ENCODE assay signal across 8 cellular contexts in the genomic region with DNA sequence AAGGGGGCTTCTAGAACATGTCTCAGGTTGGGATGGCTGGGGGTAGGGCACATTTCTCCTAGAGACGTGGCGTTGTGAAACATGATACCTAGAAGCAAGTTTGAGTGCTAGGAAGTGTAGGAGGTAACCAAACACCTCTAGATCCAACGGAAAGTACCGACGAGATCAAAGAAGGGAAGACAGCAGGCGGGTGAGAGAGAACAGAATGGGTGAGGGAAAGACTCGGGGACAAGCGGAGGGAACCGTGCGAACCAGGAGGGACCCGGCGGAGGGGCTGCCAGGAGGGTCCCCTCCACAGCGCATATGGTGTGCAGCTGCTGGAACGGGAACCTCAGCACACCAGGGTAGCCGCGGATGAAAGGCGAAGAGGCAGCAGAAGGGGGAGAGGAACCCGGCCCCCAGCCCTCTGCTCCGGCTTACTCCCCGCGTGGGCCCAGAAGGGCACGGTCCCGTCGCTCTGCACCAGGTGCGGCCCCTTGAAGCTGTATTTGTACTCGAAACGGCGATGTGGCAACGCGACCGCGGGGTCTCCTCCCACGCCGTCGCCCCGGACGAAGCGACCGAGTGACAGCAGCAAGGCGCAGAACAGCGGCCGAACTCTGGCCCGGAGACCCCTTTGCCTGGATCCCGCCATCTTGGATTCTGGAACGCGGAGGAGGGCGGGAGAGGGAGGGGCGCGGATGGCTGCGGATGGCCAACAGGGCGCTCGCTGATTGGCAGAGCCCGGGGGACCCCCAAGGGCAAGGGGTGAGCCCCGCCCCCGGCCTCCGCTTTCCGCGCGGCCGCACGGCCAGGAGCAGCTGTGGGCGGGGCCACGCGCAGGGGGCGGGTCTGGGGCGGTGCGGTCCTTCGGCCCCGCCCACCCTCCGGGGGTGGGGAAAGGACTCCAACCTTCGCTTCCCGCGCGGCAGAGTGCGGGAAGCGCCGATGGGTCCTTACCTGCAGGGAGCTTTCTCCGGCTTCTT.
DNase-seq lines count a peak whose midpoint lies in the region; ATAC-seq and TF ChIP-seq lines count a peak whose summit lies in the region.

A gene with protein sequence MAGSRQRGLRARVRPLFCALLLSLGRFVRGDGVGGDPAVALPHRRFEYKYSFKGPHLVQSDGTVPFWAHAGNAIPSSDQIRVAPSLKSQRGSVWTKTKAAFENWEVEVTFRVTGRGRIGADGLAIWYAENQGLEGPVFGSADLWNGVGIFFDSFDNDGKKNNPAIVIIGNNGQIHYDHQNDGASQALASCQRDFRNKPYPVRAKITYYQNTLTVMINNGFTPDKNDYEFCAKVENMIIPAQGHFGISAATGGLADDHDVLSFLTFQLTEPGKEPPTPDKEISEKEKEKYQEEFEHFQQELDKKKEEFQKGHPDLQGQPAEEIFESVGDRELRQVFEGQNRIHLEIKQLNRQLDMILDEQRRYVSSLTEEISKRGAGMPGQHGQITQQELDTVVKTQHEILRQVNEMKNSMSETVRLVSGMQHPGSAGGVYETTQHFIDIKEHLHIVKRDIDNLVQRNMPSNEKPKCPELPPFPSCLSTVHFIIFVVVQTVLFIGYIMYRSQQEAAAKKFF (minus strand): TSS at position 655 of the 965 bp plus-strand sequence. CDS start 21 bp downstream, at position 634.

- TF ChIP-seq CTCF in GM10266 (IDR thresholded peaks at IDR 0.05; ENCODE audit: control insufficient read depth, insufficient read depth, low read depth, missing control alignments) = no peak

- H3K9me3 Mint-ChIP-seq in activated naive CD4-positive, alpha-beta T cell treated with anti-CD3 and anti-CD28 coated beads, Interleukin-2, amount 50 U/mL, for 24 hours = no peaks in the 10 kb centered on the region

- DNase-seq in GM10266 (ENCODE audit: extremely low spot score) (peak; percentile 96), NCI-H1092 treated with DMSO at 0.1 percent for 48 hours (lab: John Stamatoyannopoulos, UW) (peak; percentile 96), globus pallidus (ENCODE audit: low spot score) (peak; percentile 96), nucleus accumbens (lab: John Stamatoyannopoulos, UW) (peak; percentile 52 to 98 (median 90)), superior temporal gyrus (ENCODE audit: extremely low spot score) (peak; percentile 92)

- peaks cover 4% of the 10 kb centered on the region for H3K36me3 Mint-ChIP-seq in activated naive CD4-positive, alpha-beta T cell treated with anti-CD3 and anti-CD28 coated beads, Interleukin-2, amount 50 U/mL, for 24 hours

- peaks cover 40% of the 10 kb centered on the region for H3K4me1 Mint-ChIP-seq in activated naive CD4-positive, alpha-beta T cell treated with anti-CD3 and anti-CD28 coated beads, Interleukin-2, amount 50 U/mL, for 24 hours

- peak within 1 kb of the TSS; percentile 94 for H3K4me3 Mint-ChIP-seq in activated naive CD4-positive, alpha-beta T cell treated with anti-CD3 and anti-CD28 coated beads, Interleukin-2, amount 50 U/mL, for 24 hours

- H3K27me3 Mint-ChIP-seq in activated naive CD4-positive, alpha-beta T cell treated with anti-CD3 and anti-CD28 coated beads, Interleukin-2, amount 50 U/mL, for 24 hours = no peaks in the 10 kb centered on the region

- peak within 1 kb of the TSS; percentile 98 for H3K27ac Mint-ChIP-seq in activated naive CD4-positive, alpha-beta T cell treated with anti-CD3 and anti-CD28 coated beads, Interleukin-2, amount 50 U/mL, for 24 hours

- ATAC-seq in HG02623 (IDR thresholded peaks at IDR 0.05; ENCODE audit: unreplicated experiment) (peak; percentile 93), SK-N-SH treated with all-trans-retinoic acid at 6 μM for 48 hours (peak; percentile 98)

TF ChIP-seq in SK-N-SH treated with all-trans-retinoic acid at 6 μM for 48 hours, 23 proteins besides CTCF, POLR2A, EP300 and RAD21:
- TF ChIP-seq ESRRG (CRISPR knock-in tag; IDR thresholded peaks at IDR 0.05) = no peak
- TF ChIP-seq, protein P1, sequence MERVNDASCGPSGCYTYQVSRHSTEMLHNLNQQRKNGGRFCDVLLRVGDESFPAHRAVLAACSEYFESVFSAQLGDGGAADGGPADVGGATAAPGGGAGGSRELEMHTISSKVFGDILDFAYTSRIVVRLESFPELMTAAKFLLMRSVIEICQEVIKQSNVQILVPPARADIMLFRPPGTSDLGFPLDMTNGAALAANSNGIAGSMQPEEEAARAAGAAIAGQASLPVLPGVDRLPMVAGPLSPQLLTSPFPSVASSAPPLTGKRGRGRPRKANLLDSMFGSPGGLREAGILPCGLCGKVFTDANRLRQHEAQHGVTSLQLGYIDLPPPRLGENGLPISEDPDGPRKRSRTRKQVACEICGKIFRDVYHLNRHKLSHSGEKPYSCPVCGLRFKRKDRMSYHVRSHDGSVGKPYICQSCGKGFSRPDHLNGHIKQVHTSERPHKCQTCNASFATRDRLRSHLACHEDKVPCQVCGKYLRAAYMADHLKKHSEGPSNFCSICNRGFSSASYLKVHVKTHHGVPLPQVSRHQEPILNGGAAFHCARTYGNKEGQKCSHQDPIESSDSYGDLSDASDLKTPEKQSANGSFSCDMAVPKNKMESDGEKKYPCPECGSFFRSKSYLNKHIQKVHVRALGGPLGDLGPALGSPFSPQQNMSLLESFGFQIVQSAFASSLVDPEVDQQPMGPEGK (CRISPR knock-in tag; IDR thresholded peaks at IDR 0.05; ENCODE audit: borderline replicate concordance) = no peak
- TF ChIP-seq TOX (CRISPR knock-in tag; IDR thresholded peaks at IDR 0.05; ENCODE audit: borderline replicate concordance) = no peak
- no peak for TF ChIP-seq ZNF565 (CRISPR knock-in tag; conservative IDR thresholded peaks at IDR 0.05; ENCODE audit: low read depth)
- no peak for TF ChIP-seq BACH2 (CRISPR knock-in tag; IDR thresholded peaks at IDR 0.05; ENCODE audit: borderline replicate concordance)
- no peak for TF ChIP-seq ZFP3 (CRISPR knock-in tag; IDR thresholded peaks at IDR 0.05)
- no peak for TF ChIP-seq ARNTL (CRISPR knock-in tag; IDR thresholded peaks at IDR 0.05; ENCODE audit: borderline replicate concordance, low read depth)
- TF ChIP-seq, protein P2, sequence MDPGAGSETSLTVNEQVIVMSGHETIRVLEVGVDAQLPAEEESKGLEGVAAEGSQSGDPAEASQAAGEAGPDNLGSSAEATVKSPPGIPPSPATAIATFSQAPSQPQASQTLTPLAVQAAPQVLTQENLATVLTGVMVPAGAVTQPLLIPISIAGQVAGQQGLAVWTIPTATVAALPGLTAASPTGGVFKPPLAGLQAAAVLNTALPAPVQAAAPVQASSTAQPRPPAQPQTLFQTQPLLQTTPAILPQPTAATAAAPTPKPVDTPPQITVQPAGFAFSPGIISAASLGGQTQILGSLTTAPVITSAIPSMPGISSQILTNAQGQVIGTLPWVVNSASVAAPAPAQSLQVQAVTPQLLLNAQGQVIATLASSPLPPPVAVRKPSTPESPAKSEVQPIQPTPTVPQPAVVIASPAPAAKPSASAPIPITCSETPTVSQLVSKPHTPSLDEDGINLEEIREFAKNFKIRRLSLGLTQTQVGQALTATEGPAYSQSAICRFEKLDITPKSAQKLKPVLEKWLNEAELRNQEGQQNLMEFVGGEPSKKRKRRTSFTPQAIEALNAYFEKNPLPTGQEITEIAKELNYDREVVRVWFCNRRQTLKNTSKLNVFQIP (CRISPR knock-in tag; IDR thresholded peaks at IDR 0.05; ENCODE audit: borderline replicate concordance, low read depth) = no peak
- TF ChIP-seq PPARA (CRISPR knock-in tag; IDR thresholded peaks at IDR 0.05; ENCODE audit: borderline replicate concordance) = no peak
- TF ChIP-seq, protein P3, sequence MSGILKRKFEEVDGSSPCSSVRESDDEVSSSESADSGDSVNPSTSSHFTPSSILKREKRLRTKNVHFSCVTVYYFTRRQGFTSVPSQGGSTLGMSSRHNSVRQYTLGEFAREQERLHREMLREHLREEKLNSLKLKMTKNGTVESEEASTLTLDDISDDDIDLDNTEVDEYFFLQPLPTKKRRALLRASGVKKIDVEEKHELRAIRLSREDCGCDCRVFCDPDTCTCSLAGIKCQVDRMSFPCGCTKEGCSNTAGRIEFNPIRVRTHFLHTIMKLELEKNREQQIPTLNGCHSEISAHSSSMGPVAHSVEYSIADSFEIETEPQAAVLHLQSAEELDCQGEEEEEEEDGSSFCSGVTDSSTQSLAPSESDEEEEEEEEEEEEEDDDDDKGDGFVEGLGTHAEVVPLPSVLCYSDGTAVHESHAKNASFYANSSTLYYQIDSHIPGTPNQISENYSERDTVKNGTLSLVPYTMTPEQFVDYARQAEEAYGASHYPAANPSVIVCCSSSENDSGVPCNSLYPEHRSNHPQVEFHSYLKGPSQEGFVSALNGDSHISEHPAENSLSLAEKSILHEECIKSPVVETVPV (CRISPR knock-in tag; IDR thresholded peaks at IDR 0.05) = no peak
- TF ChIP-seq TCF4 (CRISPR knock-in tag; IDR thresholded peaks at IDR 0.05; ENCODE audit: borderline replicate concordance) = no peak
- TF ChIP-seq ZNF8 (CRISPR knock-in tag; IDR thresholded peaks at IDR 0.05) = no peak
- no peak for TF ChIP-seq RARB (CRISPR knock-in tag; IDR thresholded peaks at IDR 0.05)
- no peak for TF ChIP-seq SNAI2 (CRISPR knock-in tag; IDR thresholded peaks at IDR 0.05)
- TF ChIP-seq, protein P4, sequence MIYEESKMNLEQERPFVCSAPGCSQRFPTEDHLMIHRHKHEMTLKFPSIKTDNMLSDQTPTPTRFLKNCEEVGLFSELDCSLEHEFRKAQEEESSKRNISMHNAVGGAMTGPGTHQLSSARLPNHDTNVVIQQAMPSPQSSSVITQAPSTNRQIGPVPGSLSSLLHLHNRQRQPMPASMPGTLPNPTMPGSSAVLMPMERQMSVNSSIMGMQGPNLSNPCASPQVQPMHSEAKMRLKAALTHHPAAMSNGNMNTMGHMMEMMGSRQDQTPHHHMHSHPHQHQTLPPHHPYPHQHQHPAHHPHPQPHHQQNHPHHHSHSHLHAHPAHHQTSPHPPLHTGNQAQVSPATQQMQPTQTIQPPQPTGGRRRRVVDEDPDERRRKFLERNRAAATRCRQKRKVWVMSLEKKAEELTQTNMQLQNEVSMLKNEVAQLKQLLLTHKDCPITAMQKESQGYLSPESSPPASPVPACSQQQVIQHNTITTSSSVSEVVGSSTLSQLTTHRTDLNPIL (CRISPR knock-in tag; IDR thresholded peaks at IDR 0.05; ENCODE audit: low read depth) = no peak
- TF ChIP-seq OSR1 (CRISPR knock-in tag; IDR thresholded peaks at IDR 0.05) = no peak
- TF ChIP-seq ZFP30 (CRISPR knock-in tag; IDR thresholded peaks at IDR 0.05) = no peak

Comparison
In these comparisons a context has a peak if more than half of its experiments do, and no peak if none do; other contexts are left out.
1. Peak in every context shown above with its lines: DNase-seq and ATAC-seq.